38 cellular contexts compared by ENCODE assay signal in genomic region chr1:119112244-119112643, GRCh38.
"Had no signal": no experiment of that assay in that cellular context is flagged by ENCODE, and none has a peak within 500 bp of the region (broad histone marks: within the 10 kb centered on the region; RNA-seq: fewer than 3 reads in every experiment).

No MANE protein-coding gene starts in this region.

- H3K36me3 Mint-ChIP-seq: activated naive CD4-positive, alpha-beta T cell treated with anti-CD3 and anti-CD28 coated beads, Interleukin-2, amount 10 ng/mL, durations not matched to agents 7 days and 5 days; activated naive CD8-positive, alpha-beta T cell treated with anti-CD3 and anti-CD28 coated beads, Interleukin-2, amount 10 ng/mL, durations not matched to agents 7 days and 5 days had no signal

- H3K27ac ChIP-seq: adrenal gland, ascending aorta, body of pancreas, brain microvascular endothelial cell, cardiac muscle cell had no signal

- H3K9me3 ChIP-seq: adrenal gland, ascending aorta, body of pancreas had no signal

- H3K4me3 Mint-ChIP-seq: activated naive CD4-positive, alpha-beta T cell treated with anti-CD3 and anti-CD28 coated beads for 36 hours; activated naive CD4-positive, alpha-beta T cell treated with anti-CD3 and anti-CD28 coated beads, Interleukin-2, amount 10 ng/mL, durations not matched to agents 7 days and 5 days; activated naive CD4-positive, alpha-beta T cell treated with anti-CD3 and anti-CD28 coated beads, Interleukin-2, amount 50 U/mL, for 24 hours; activated naive CD8-positive, alpha-beta T cell; activated naive CD8-positive, alpha-beta T cell treated with anti-CD3 and anti-CD28 coated beads for 36 hours; activated naive CD8-positive, alpha-beta T cell treated with anti-CD3 and anti-CD28 coated beads, Interleukin-2, amount 10 ng/mL, durations not matched to agents 7 days and 5 days; activated naive CD8-positive, alpha-beta T cell treated with anti-CD3 and anti-CD28 coated beads, Interleukin-2, amount 50 U/mL, for 24 hours; activated T-cell treated with anti-CD3 and anti-CD28 coated beads, Interleukin-2, amount 50 U/mL, for 24 hours; activated T-cell treated with anti-CD3 and anti-CD28 coated beads, Interleukin-2, amount 50 U/mL, for 4 hours; activated T-cell treated with anti-CD3 and anti-CD28 coated beads, Interleukin-2, amount 50 U/mL, for 72 hours; activated T-helper 1 cell treated with anti-CD3 and anti-CD28 coated beads, Interleukin-12 subunit alpha, Interleukin-12 subunit beta, Interleukin-2, Interleukin-4 antibody, amounts not matched to agents 30 ng/mL and 10 ng/mL and 1 ng/mL, durations not matched to agents 14 hours and 24 hours and 36 hours; activated T-helper 17 cell treated with anti-CD3 and anti-CD28 coated beads, Interleukin-2, amount 50 U/mL, for 72 hours; brain; central memory CD8-positive, alpha-beta T cell had no signal

- H3K4me1 ChIP-seq: adrenal gland, ascending aorta, body of pancreas had no signal

- DNase-seq: activated effector memory CD4-positive, alpha-beta T cell treated with anti-CD3 and anti-CD28 coated beads, Interleukin-2, amount 50 U/mL, for 16 hours; activated effector memory CD4-positive, alpha-beta T cell treated with Interleukin-2 at 50 U/mL for 16 hours; activated gamma-delta T cell; activated gamma-delta T cell treated with Interleukin-2 at 50 U/mL for 16 hours; activated naive CD4-positive, alpha-beta T cell; activated naive CD4-positive, alpha-beta T cell treated with anti-CD3 and anti-CD28 coated beads for 36 hours; activated naive CD4-positive, alpha-beta T cell treated with anti-CD3 and anti-CD28 coated beads, Interleukin-2, amount 10 ng/mL, durations not matched to agents 7 days and 5 days; activated naive CD4-positive, alpha-beta T cell treated with anti-CD3 and anti-CD28 coated beads, Interleukin-2, amount 50 U/mL, for 16 hours; activated naive CD4-positive, alpha-beta T cell treated with Interleukin-2 at 50 U/mL for 16 hours; activated naive CD8-positive, alpha-beta T cell treated with anti-CD3 and anti-CD28 coated beads for 36 hours; activated naive CD8-positive, alpha-beta T cell treated with anti-CD3 and anti-CD28 coated beads, Interleukin-2, amount 10 ng/mL, durations not matched to agents 7 days and 5 days; activated naive CD8-positive, alpha-beta T cell treated with anti-CD3 and anti-CD28 coated beads, Interleukin-2, amount 50 U/mL, for 24 hours; activated T-cell treated with anti-CD3 and anti-CD28 coated beads for 4 hours; activated T-cell treated with anti-CD3 and anti-CD28 coated beads, Interleukin-2, amount 50 U/mL, for 1 hour; activated T-cell treated with anti-CD3 and anti-CD28 coated beads, Interleukin-2, amount 50 U/mL, for 24 hours; activated T-cell treated with anti-CD3 and anti-CD28 coated beads, Interleukin-2, amount 50 U/mL, for 4 hours; activated T-cell treated with anti-CD3 and anti-CD28 coated beads, Interleukin-2, amount 50 U/mL, for 48 hours; activated T-cell treated with anti-CD3 and anti-CD28 coated beads, Interleukin-2, amount 50 U/mL, for 72 hours; adrenal gland; amniotic stem cell; amygdala; anterior cingulate cortex; aorta; body of pancreas; brain microvascular endothelial cell; caudate nucleus; central memory CD4-positive, alpha-beta T cell; cerebellar nuclear complex had no signal

- H3K27me3 Mint-ChIP-seq: activated naive CD4-positive, alpha-beta T cell treated with anti-CD3 and anti-CD28 coated beads, Interleukin-2, amount 10 ng/mL, durations not matched to agents 7 days and 5 days; activated naive CD4-positive, alpha-beta T cell treated with anti-CD3 and anti-CD28 coated beads, Interleukin-2, amount 50 U/mL, for 24 hours; activated naive CD8-positive, alpha-beta T cell; activated naive CD8-positive, alpha-beta T cell treated with anti-CD3 and anti-CD28 coated beads for 36 hours; activated naive CD8-positive, alpha-beta T cell treated with anti-CD3 and anti-CD28 coated beads, Interleukin-2, amount 10 ng/mL, durations not matched to agents 7 days and 5 days; activated naive CD8-positive, alpha-beta T cell treated with anti-CD3 and anti-CD28 coated beads, Interleukin-2, amount 50 U/mL, for 24 hours; activated T-cell treated with anti-CD3 and anti-CD28 coated beads, Interleukin-2, amount 50 U/mL, for 24 hours; activated T-helper 17 cell treated with anti-CD3 and anti-CD28 coated beads, Interleukin-2, amount 50 U/mL, for 72 hours; brain; central memory CD8-positive, alpha-beta T cell had no signal

- H3K27me3 ChIP-seq: adrenal gland, ascending aorta, body of pancreas, brain microvascular endothelial cell, cardiac muscle cell had no signal

- H3K27ac Mint-ChIP-seq: activated naive CD4-positive, alpha-beta T cell treated with anti-CD3 and anti-CD28 coated beads for 36 hours; activated naive CD4-positive, alpha-beta T cell treated with anti-CD3 and anti-CD28 coated beads, Interleukin-2, amount 10 ng/mL, durations not matched to agents 7 days and 5 days; activated naive CD4-positive, alpha-beta T cell treated with anti-CD3 and anti-CD28 coated beads, Interleukin-2, amount 50 U/mL, for 24 hours; activated naive CD4-positive, alpha-beta T cell treated with anti-CD3 and anti-CD28 coated beads, Interleukin-2, amount 50 U/mL, for 72 hours; activated naive CD8-positive, alpha-beta T cell; activated naive CD8-positive, alpha-beta T cell treated with anti-CD3 and anti-CD28 coated beads for 36 hours; activated naive CD8-positive, alpha-beta T cell treated with anti-CD3 and anti-CD28 coated beads, Interleukin-2, amount 10 ng/mL, durations not matched to agents 7 days and 5 days; activated naive CD8-positive, alpha-beta T cell treated with anti-CD3 and anti-CD28 coated beads, Interleukin-2, amount 50 U/mL, for 24 hours; activated T-cell treated with anti-CD3 and anti-CD28 coated beads, Interleukin-2, amount 50 U/mL, for 24 hours; activated T-helper 1 cell treated with anti-CD3 and anti-CD28 coated beads, Interleukin-12 subunit alpha, Interleukin-12 subunit beta, Interleukin-2, Interleukin-4 antibody, amounts not matched to agents 30 ng/mL and 10 ng/mL and 1 ng/mL, durations not matched to agents 14 hours and 24 hours and 36 hours; activated T-helper 17 cell treated with anti-CD3 and anti-CD28 coated beads, Interleukin-2, amount 50 U/mL, for 72 hours; activated T-helper 2 cell treated with anti-CD3 and anti-CD28 coated beads, Interferon-gamma antibody, Interleukin-2, Interleukin-4, amounts not matched to agents 10 μg/mL and 5 μg/mL and 100 μg/mL, durations not matched to agents 14 hours and 24 hours and 36 hours; brain had no signal

- H3K9me3 Mint-ChIP-seq: activated naive CD4-positive, alpha-beta T cell treated with anti-CD3 and anti-CD28 coated beads, Interleukin-2, amount 10 ng/mL, durations not matched to agents 7 days and 5 days; central memory CD8-positive, alpha-beta T cell had no signal

- H3K36me3 ChIP-seq: adrenal gland, ascending aorta, brain microvascular endothelial cell, cardiac muscle cell had no signal

- H3K4me3 ChIP-seq: adrenal gland, ascending aorta, body of pancreas, cardiac muscle cell had no signal

- H3K4me1 Mint-ChIP-seq: activated naive CD4-positive, alpha-beta T cell treated with anti-CD3 and anti-CD28 coated beads, Interleukin-2, amount 10 ng/mL, durations not matched to agents 7 days and 5 days; activated naive CD8-positive, alpha-beta T cell treated with anti-CD3 and anti-CD28 coated beads for 36 hours; activated naive CD8-positive, alpha-beta T cell treated with anti-CD3 and anti-CD28 coated beads, Interleukin-2, amount 10 ng/mL, durations not matched to agents 7 days and 5 days; activated naive CD8-positive, alpha-beta T cell treated with anti-CD3 and anti-CD28 coated beads, Interleukin-2, amount 50 U/mL, for 24 hours had no signal
